ENCODE assay signal across 12 cellular contexts in the genomic region with DNA sequence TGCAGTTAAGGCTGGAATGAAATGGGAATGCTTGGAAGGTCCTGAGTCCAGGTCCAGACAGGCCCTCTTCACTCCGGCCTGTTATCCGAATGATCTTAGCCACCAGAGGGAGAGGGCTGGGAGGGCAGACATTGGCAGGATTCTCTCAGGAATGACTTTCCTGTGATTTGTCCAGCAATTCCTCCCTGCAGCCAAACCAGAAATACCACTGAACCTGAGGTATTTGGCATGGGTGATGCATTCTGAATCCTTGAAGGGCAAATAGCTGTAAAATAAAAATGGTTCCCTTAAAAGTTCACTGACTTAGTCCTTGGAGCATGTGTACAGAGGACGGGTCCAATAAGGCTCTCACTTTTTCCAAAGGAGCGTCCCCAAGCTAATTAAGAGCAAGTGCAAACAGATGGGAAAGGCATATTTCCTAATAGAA.
DNase-seq lines count a peak whose midpoint lies in the region; ATAC-seq and TF ChIP-seq lines count a peak whose summit lies in the region.
"Had no signal": no experiment of that assay in that cellular context is flagged by ENCODE, and none has a peak within 500 bp of the region (broad histone marks: within the 10 kb centered on the region; RNA-seq: fewer than 3 reads in every experiment).

No MANE protein-coding gene starts in this region.

- no peak overlapping the region for H3K27ac ChIP-seq in BLaER1
- peak overlapping the region in 1 of 2 donors; percentile 4 for H3K27ac ChIP-seq in prostate gland
- peak overlapping the region in 1 of 4 donors; percentile 65 for H3K27ac ChIP-seq in tibial nerve

- no peaks in the 10 kb centered on the region for H3K36me3 ChIP-seq in BLaER1
- no peaks in the 10 kb centered on the region for H3K36me3 ChIP-seq in prostate gland
- H3K36me3 ChIP-seq in tibial nerve: no peaks in the 10 kb centered on the region

- peak overlapping the region; percentile 87 for H3K4me2 ChIP-seq in BLaER1

- no peak for ATAC-seq in GM21717 (IDR thresholded peaks at IDR 0.05; ENCODE audit: unreplicated experiment)
- ATAC-seq: left colon; stimulated activated memory B cell treated with anti-CD40 and anti-IgM and Interleukin-4, amounts not matched to agents 10 μg/mL and 1 μg/mL and 100 μg/mL, for 72 hours had no signal

- no peak for TF ChIP-seq EP300 in tibial nerve (IDR thresholded peaks at IDR 0.05)

- WGBS in prostate gland: 9% methylated on average over 4 of the region's 4 CpGs
- 47 to 55% methylated on average over 4 of the region's 4 CpGs for WGBS in tibial nerve, 2 donors

- DNase-seq in RPMI7951 (ENCODE audit: low read depth) (peak; percentile 74), fibroblast of gingiva (ENCODE audit: low read depth) (peak; percentile 53), prostate gland (ENCODE audit: low spot score) (peak; percentile 77), NCI-H748 (lab: John Stamatoyannopoulos, UW; ENCODE audit: unreplicated experiment) (no peak), NCI-H2171 treated with DMSO at 0.1 percent for 48 hours (lab: John Stamatoyannopoulos, UW) (no peak), tibial nerve (ENCODE audit: low spot score in 2 of 2) (no peak)
- DNase-seq: left colon; OCI-M1; stimulated activated CD4-positive, alpha-beta T cell treated with anti-CD3 and anti-CD28 coated beads, Interleukin-2, amount 100 ng/mL, for 48 hours had no signal

- peak in 3 of 4 experiments; percentile 30 to 45 (median 43) for TF ChIP-seq CTCF in prostate gland (IDR thresholded peaks at IDR 0.05)
- TF ChIP-seq CTCF in tibial nerve (IDR thresholded peaks at IDR 0.05): no peak

- no peak overlapping the region for H3K9ac ChIP-seq in BLaER1

- intact Hi-C loops in prostate gland (cut with DNase I): loop anchor here (5.0 kb wide), 1 partner anchor 42 kb away; no protein-coding TSS in a partner anchor

- TF ChIP-seq POLR2A in prostate gland (IDR thresholded peaks at IDR 0.05) (no peak), tibial nerve (IDR thresholded peaks at IDR 0.05) (no peak)

- H3K4me1 ChIP-seq in BLaER1 (peaks cover 49% of the 10 kb centered on the region), prostate gland (replicated peaks) (peaks cover 8% of the 10 kb centered on the region), tibial nerve (peaks cover 0 to 24% (median 0%) of the 10 kb centered on the region in 4 donors)

- no peaks in the 10 kb centered on the region for H3K27me3 ChIP-seq in BLaER1
- H3K27me3 ChIP-seq in prostate gland (replicated peaks; ENCODE audit: insufficient read depth): no peaks in the 10 kb centered on the region
- no peaks in the 10 kb centered on the region for H3K27me3 ChIP-seq in tibial nerve

- H3K4me3 ChIP-seq in BLaER1 (no peak overlapping the region), prostate gland (no peak overlapping the region), tibial nerve (no peak overlapping the region)

- H3K9me3 ChIP-seq in BLaER1 (peaks cover 33% of the 10 kb centered on the region), prostate gland (no peaks in the 10 kb centered on the region), tibial nerve (peaks cover 0 to 19% (median 6%) of the 10 kb centered on the region in 4 donors)

- no peaks in the 10 kb centered on the region for H4K20me1 ChIP-seq in BLaER1

Comparison
In these comparisons a context has a peak if more than half of its experiments do, and no peak if none do; other contexts are left out.
1. DNase-seq: peak in RPMI7951 (single experiment), fibroblast of gingiva (single experiment) and prostate gland (single experiment); none in NCI-H748 (single experiment), NCI-H2171 treated with DMSO at 0.1 percent for 48 hours (single experiment) and tibial nerve (0 of 2).
2. CTCF ChIP-seq: peak in prostate gland (3 of 4); none in tibial nerve (0 of 5).